Comparison of ENCODE assay signal across 8 cellular contexts in the genomic region with DNA sequence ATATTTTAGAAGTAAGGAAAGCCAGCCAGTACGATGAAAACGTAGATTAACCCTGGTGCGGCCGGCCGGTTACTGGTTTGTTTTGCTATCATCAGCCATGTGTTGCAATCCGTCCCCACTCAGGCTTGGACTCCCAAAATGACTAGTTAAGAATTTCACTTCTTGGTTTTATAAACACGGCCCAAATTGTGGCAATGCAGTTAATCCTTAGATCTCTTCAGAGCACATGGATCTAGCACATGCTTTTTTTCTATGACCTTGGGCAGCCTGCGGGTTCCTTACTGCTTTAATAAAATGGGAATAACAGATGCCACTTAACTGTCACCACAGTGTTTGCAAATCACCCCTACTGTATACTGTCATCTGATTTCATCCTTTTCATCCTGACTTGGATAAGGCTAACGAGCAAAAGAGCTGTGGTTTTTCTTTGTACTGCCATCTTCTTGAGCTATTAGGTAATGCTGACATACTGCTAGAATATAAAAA. TPM values are rescaled to one million over a fixed set of nuclear protein-coding genes. Genes with fewer than 3 reads are reported as not detected.
DNase-seq lines count a peak whose midpoint lies in the region; ATAC-seq and TF ChIP-seq lines count a peak whose summit lies in the region.

No MANE protein-coding gene starts in this region.

- H3K4me3 ChIP-seq in SK-N-MC (peak overlapping the region; percentile 80), epithelial cell of esophagus (ENCODE audit: low read length) (peak overlapping the region; percentile 55)

- H3K27ac Mint-ChIP-seq in CD14-positive monocyte (peak overlapping the region; percentile 85 to 94 (median 88)), natural killer cell (peak overlapping the region; percentile 85 to 87)

- no peaks in the 10 kb centered on the region for H3K36me3 ChIP-seq in SK-N-MC (ENCODE audit: insufficient read depth, low read length)

- intact Hi-C loops in CD14-positive monocyte (cut with micrococcal nuclease) (no loop called here), natural killer cell (cut with micrococcal nuclease) (no loop called here)

- TF ChIP-seq CTCF in CD14-positive monocyte (IDR thresholded peaks at IDR 0.05): no peak
- TF ChIP-seq CTCF in epithelial cell of esophagus (IDR thresholded peaks at IDR 0.05; ENCODE audit: insufficient read depth, low read depth, low read length, missing control alignments): peak; percentile 10
- no peak for TF ChIP-seq CTCF in natural killer cell (IDR thresholded peaks at IDR 0.05)

- H3K9ac ChIP-seq in SK-N-MC (ENCODE audit: insufficient read length): peak overlapping the region; percentile 68

- ATAC-seq in natural killer cell (no peak), HG02763 (IDR thresholded peaks at IDR 0.05; ENCODE audit: unreplicated experiment) (no peak), HG03342 (IDR thresholded peaks at IDR 0.05; ENCODE audit: unreplicated experiment) (no peak)

- peaks cover 36% of the 10 kb centered on the region for H3K4me1 Mint-ChIP-seq in CD14-positive monocyte
- peaks cover 44 to 45% of the 10 kb centered on the region in 2 donors for H3K4me1 Mint-ChIP-seq in natural killer cell

- H3K27me3 Mint-ChIP-seq in CD14-positive monocyte (ENCODE audit: low read depth in 3 of 3): peaks cover 0 to 2% (median 0%) of the 10 kb centered on the region in 3 donors
- H3K27me3 Mint-ChIP-seq in natural killer cell (ENCODE audit: low read depth in 2 of 2): peaks cover 4 to 12% of the 10 kb centered on the region in 2 donors

- H3K27ac ChIP-seq in SK-N-MC: peak overlapping the region; percentile 28; the same call in 1 of the 2 replicates

- H3K9me3 ChIP-seq in SK-N-MC (ENCODE audit: low read depth, low read length): no peaks in the 10 kb centered on the region

- H3K9me3 Mint-ChIP-seq in CD14-positive monocyte: peaks cover 0 to 2% (median 0%) of the 10 kb centered on the region in 7 donors
- no peaks in the 10 kb centered on the region for H3K9me3 Mint-ChIP-seq in natural killer cell

- DNase-seq in CD14-positive monocyte (ENCODE audit: low spot score) (peak; percentile 50), HCEC 1CT (peak; percentile 58), SK-N-MC (ENCODE audit: low read depth, low spot score) (no peak), epithelial cell of esophagus (ENCODE audit: low read depth) (peak; percentile 36), natural killer cell (no peak), SK-N-DZ (ENCODE audit: low spot score) (no peak)

- H3K36me3 Mint-ChIP-seq in CD14-positive monocyte (no peaks in the 10 kb centered on the region), natural killer cell (no peaks in the 10 kb centered on the region)

- H3K4me3 Mint-ChIP-seq in CD14-positive monocyte (peak overlapping the region; percentile 93 to 100), natural killer cell (peak overlapping the region; percentile 96)

RNA-seq across cellular contexts. Expression of a gene that starts 1.5 kb away (rescaled TPM):
- polyA plus RNA-seq in CD14-positive monocyte: 10 to 100 TPM; 44.0 to 44.4 TPM
- total RNA-seq in natural killer cell: 10 to 100 TPM; 45.4 to 57.6 (median 51.7) TPM
- 50.3 and 52.5 TPM in 2 replicates for polyA plus RNA-seq in SK-N-DZ (2014; cell fraction: cytosol; rRNA removed)
- polyA plus RNA-seq in SK-N-DZ (2014; cell fraction: nucleus; rRNA removed): 16.4 and 19.3 TPM in 2 replicates

Comparison
In these comparisons a context has a peak if more than half of its experiments do, and no peak if none do; other contexts are left out.
1. DNase-seq: peak in CD14-positive monocyte (single experiment), HCEC 1CT (single experiment) and epithelial cell of esophagus (single experiment); none in SK-N-MC (single experiment), natural killer cell (single experiment) and SK-N-DZ (single experiment).